In the genomic region with DNA sequence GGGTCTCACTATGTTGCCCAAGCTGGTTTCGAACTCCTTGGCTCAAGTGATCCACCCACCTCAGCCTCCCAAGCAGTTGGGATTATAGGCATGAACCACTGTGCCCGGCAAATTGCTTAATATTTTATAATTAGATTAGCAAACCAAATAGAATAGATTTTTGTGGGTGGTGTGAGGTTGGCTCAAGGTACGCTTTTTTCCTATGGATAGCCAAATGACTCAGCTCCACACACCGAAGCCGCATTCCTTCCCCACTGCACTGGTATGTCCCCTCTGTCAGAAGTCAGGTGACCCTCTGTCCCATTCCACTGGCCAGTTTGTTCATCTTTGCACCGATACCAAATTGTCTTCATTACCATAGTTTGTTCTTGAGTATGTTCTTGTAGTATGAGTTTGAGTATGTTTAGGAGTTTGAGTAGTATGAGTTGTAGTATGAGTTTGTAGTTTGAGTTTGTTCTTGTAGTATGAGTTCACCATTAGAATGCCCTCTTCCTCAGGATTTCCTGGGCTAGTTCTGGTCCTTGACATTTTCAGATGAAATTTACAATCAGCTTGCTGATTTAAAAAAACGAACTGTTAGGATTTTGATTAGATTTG, we compare ENCODE assay signal across 14 cellular contexts. TPM values are rescaled to one million over a fixed set of nuclear protein-coding genes. Genes with fewer than 3 reads are reported as not detected.
DNase-seq lines count a peak whose midpoint lies in the region; ATAC-seq and TF ChIP-seq lines count a peak whose summit lies in the region.
"Had no signal": no experiment of that assay in that cellular context is flagged by ENCODE, and none has a peak within 500 bp of the region (broad histone marks: within the 10 kb centered on the region; RNA-seq: fewer than 3 reads in every experiment).

No MANE protein-coding gene starts in this region.

- H3K9me3 Mint-ChIP-seq in activated CD4-positive, alpha-beta T cell treated with anti-CD3 and anti-CD28 coated beads, Interleukin-2, amount 10 ng/mL, durations not matched to agents 7 days and 5 days = peaks cover 2% of the 10 kb centered on the region
- H3K9me3 Mint-ChIP-seq: stimulated activated naive CD8-positive, alpha-beta T cell treated with anti-CD3 and anti-CD28 coated beads, Interleukin-15, Interleukin-2, amounts not matched to agents 100 ng/mL and 50 ng/mL, for 24 hours had no signal

- H3K9me3 ChIP-seq in SJSA1 (replicated peaks) (no peaks in the 10 kb centered on the region), fibroblast of lung (ENCODE audit: control insufficient read depth, insufficient read depth, low read depth, low read length) (no peaks in the 10 kb centered on the region)

- peaks cover 2% of the 10 kb centered on the region for H3K27me3 Mint-ChIP-seq in activated CD4-positive, alpha-beta T cell treated with anti-CD3 and anti-CD28 coated beads, Interleukin-2, amount 10 ng/mL, durations not matched to agents 7 days and 5 days
- H3K27me3 Mint-ChIP-seq: stimulated activated naive CD8-positive, alpha-beta T cell treated with anti-CD3 and anti-CD28 coated beads, Interleukin-15, Interleukin-2, amounts not matched to agents 100 ng/mL and 50 ng/mL, for 24 hours had no signal

- peaks cover 41% of the 10 kb centered on the region for H3K4me1 Mint-ChIP-seq in activated CD4-positive, alpha-beta T cell treated with anti-CD3 and anti-CD28 coated beads, Interleukin-2, amount 10 ng/mL, durations not matched to agents 7 days and 5 days

- no peak overlapping the region for H3K4me3 ChIP-seq in SJSA1
- H3K4me3 ChIP-seq in fibroblast of lung (replicated peaks in 1 of 4; ENCODE audit: control extremely low read depth in 1 of 4, insufficient read depth in 1 of 4, low read depth in 3 of 4, low read length in 4 of 4) = no peak overlapping the region

- H3K4me3 Mint-ChIP-seq in activated CD4-positive, alpha-beta T cell treated with anti-CD3 and anti-CD28 coated beads, Interleukin-2, amount 10 ng/mL, durations not matched to agents 7 days and 5 days = no peak overlapping the region
- H3K4me3 Mint-ChIP-seq: stimulated activated naive CD8-positive, alpha-beta T cell treated with anti-CD3 and anti-CD28 coated beads, Interleukin-15, Interleukin-2, amounts not matched to agents 100 ng/mL and 50 ng/mL, for 24 hours had no signal

- H3K27ac ChIP-seq in SJSA1 (peak overlapping the region; percentile 7; the same call in 1 of the 2 replicates), fibroblast of lung (ENCODE audit: insufficient read depth, low read length) (no peak overlapping the region)

- no peak for ATAC-seq in HG03039 (IDR thresholded peaks at IDR 0.05; ENCODE audit: unreplicated experiment)
- ATAC-seq in GM18498 (IDR thresholded peaks at IDR 0.05; ENCODE audit: unreplicated experiment) = no peak
- ATAC-seq in GM21360 (IDR thresholded peaks at IDR 0.05; ENCODE audit: unreplicated experiment) = no peak

- no peaks in the 10 kb centered on the region for H4K20me1 ChIP-seq in fibroblast of lung (ENCODE audit: control insufficient read depth, extremely low read depth, insufficient read depth, low read length)

- DNase-seq in ELF-1 (ENCODE audit: low read depth, low spot score) (peak; percentile 50), SJSA1 (ENCODE audit: low read depth in 1 of 2, low spot score in 2 of 2) (peak; percentile 76), fibroblast of lung (ENCODE audit: low read depth in 2 of 2) (peak; percentile 19 to 94), pulmonary artery endothelial cell (ENCODE audit: low read depth, low spot score) (peak; percentile 30)
- DNase-seq in activated CD4-positive, alpha-beta T cell treated with anti-CD3 and anti-CD28 coated beads, Interleukin-2, amount 10 ng/mL, durations not matched to agents 7 days and 5 days = no peak
- DNase-seq: COR-L47; NCI-H1105 treated with DMSO at 0.1 percent for 48 hours; NCI-H524 treated with DMSO at 0.1 percent for 48 hours; SHP77 treated with DMSO at 0.1 percent for 48 hours; stimulated activated CD4-positive, alpha-beta T cell treated with anti-CD3 and anti-CD28 coated beads, Interleukin-4, amount 100 ng/mL, for 24 hours had no signal

- CTCF ChIA-PET in activated CD4-positive, alpha-beta T cell treated with anti-CD3 and anti-CD28 coated beads, Interleukin-2, amount 10 ng/mL, durations not matched to agents 7 days and 5 days (lab: Charles Lee) = interaction anchor here (0.6 to 1.4 kb wide), 5 partner anchors 11 to 30 kb away, joined by 3 to 5 read pairs (median 4); no protein-coding TSS in a partner anchor

- H3K27me3 ChIP-seq in SJSA1 (replicated peaks) (no peaks in the 10 kb centered on the region), fibroblast of lung (ENCODE audit: control insufficient read depth, insufficient read depth, low read length) (no peaks in the 10 kb centered on the region)

- TF ChIP-seq CTCF in fibroblast of lung (conservative IDR thresholded peaks at IDR 0.05 in 1 of 2, IDR thresholded peaks at IDR 0.05 in 1 of 2; ENCODE audit: low read depth in 1 of 2, low read length in 2 of 2) = no peak

- H3K9ac ChIP-seq in fibroblast of lung (ENCODE audit: insufficient read depth, low read length) = no peak overlapping the region

- H3K79me2 ChIP-seq in fibroblast of lung (ENCODE audit: control insufficient read depth, insufficient read depth, low read length) = no peaks in the 10 kb centered on the region

- H2AFZ ChIP-seq in fibroblast of lung (ENCODE audit: low read length) = no peak overlapping the region

- POLR2A ChIA-PET in activated CD4-positive, alpha-beta T cell treated with anti-CD3 and anti-CD28 coated beads, Interleukin-2, amount 10 ng/mL, durations not matched to agents 7 days and 5 days (lab: Charles Lee) = no interaction called here

- no peak overlapping the region for H3K4me2 ChIP-seq in fibroblast of lung (ENCODE audit: extremely low read depth, insufficient read depth, low read length)

- H3K36me3 ChIP-seq in SJSA1 (no peaks in the 10 kb centered on the region), fibroblast of lung (ENCODE audit: control insufficient read depth, insufficient read depth, low read length) (no peaks in the 10 kb centered on the region)

- H3K4me1 ChIP-seq in SJSA1 (replicated peaks) (peaks cover 49% of the 10 kb centered on the region), fibroblast of lung (ENCODE audit: control insufficient read depth, extremely low read depth, insufficient read depth, low read length) (peaks cover 3% of the 10 kb centered on the region)

- no peak overlapping the region for H3K27ac Mint-ChIP-seq in activated CD4-positive, alpha-beta T cell treated with anti-CD3 and anti-CD28 coated beads, Interleukin-2, amount 10 ng/mL, durations not matched to agents 7 days and 5 days
- H3K27ac Mint-ChIP-seq: stimulated activated naive CD8-positive, alpha-beta T cell treated with anti-CD3 and anti-CD28 coated beads, Interleukin-15, Interleukin-2, amounts not matched to agents 100 ng/mL and 50 ng/mL, for 24 hours had no signal

- H3K36me3 Mint-ChIP-seq in activated CD4-positive, alpha-beta T cell treated with anti-CD3 and anti-CD28 coated beads, Interleukin-2, amount 10 ng/mL, durations not matched to agents 7 days and 5 days (ENCODE audit: low read depth) = no peaks in the 10 kb centered on the region

RNA-seq across cellular contexts. Expression of a gene that starts 19.4 kb away (rescaled TPM):
- total RNA-seq in SJSA1 (2014; rRNA removed; shearing (Covaris generic)) = 0.05 TPM in 1 of 2 replicates, not detected in the other
- total RNA-seq in fibroblast of lung (0.77 and 10.6 TPM in 2 replicates), pulmonary artery endothelial cell (0.07 and 0.18 TPM in 2 replicates)
- 10.5 and 11.9 TPM in 2 replicates for polyA plus RNA-seq in fibroblast of lung
- polyA plus RNA-seq in fibroblast of lung (2012) = 18.5 and 23.8 TPM in 2 replicates
- polyA minus RNA-seq in fibroblast of lung (ENCODE audit: low replicate concordance) = 14.8 and 45.0 TPM in 2 replicates
- 1 to 10 TPM; 1.0 to 1.1 TPM for total RNA-seq in activated CD4-positive, alpha-beta T cell treated with anti-CD3 and anti-CD28 coated beads, Interleukin-2, amount 10 ng/mL, durations not matched to agents 7 days and 5 days

RNA-seq across cellular contexts. Expression of a gene that starts 44.2 kb away (rescaled TPM):
- total RNA-seq in SJSA1 (2014; rRNA removed; shearing (Covaris generic)) = 0.66 TPM in 1 of 2 replicates, not detected in the other
- total RNA-seq in fibroblast of lung (under 0.01 and 0.51 TPM in 2 replicates), pulmonary artery endothelial cell (1.8 and 7.0 TPM in 2 replicates)
- polyA plus RNA-seq in fibroblast of lung = 2.0 and 9.1 TPM in 2 replicates
- polyA plus RNA-seq in fibroblast of lung (2012) = 0.99 and 7.3 TPM in 2 replicates
- polyA minus RNA-seq in fibroblast of lung (ENCODE audit: low replicate concordance) = 7.0 and 92.0 TPM in 2 replicates
- under 1 TPM; 0.10 to 0.35 TPM for total RNA-seq in activated CD4-positive, alpha-beta T cell treated with anti-CD3 and anti-CD28 coated beads, Interleukin-2, amount 10 ng/mL, durations not matched to agents 7 days and 5 days
